26 cellular contexts compared by ENCODE assay signal in genomic region chr11:130600139-130600538, GRCh38.
DNase-seq lines count a peak whose midpoint lies in the region; ATAC-seq and TF ChIP-seq lines count a peak whose summit lies in the region.
"Had no signal": no experiment of that assay in that cellular context is flagged by ENCODE, and none has a peak within 500 bp of the region (broad histone marks: within the 10 kb centered on the region; RNA-seq: fewer than 3 reads in every experiment).

No MANE protein-coding gene starts in this region.

- H3K36me3 ChIP-seq in IMR-90 (ENCODE audit: control insufficient read depth, insufficient read depth, low read length) (no peaks in the 10 kb centered on the region), mesendoderm (ENCODE audit: control insufficient read depth, insufficient read depth, low read length) (no peaks in the 10 kb centered on the region), aorta (ENCODE audit: control insufficient read depth in 1 of 2, insufficient read depth in 2 of 2, low read length in 1 of 2) (no peaks in the 10 kb centered on the region)
- H3K36me3 ChIP-seq: breast epithelium, MG63 had no signal

- H3K56ac ChIP-seq in IMR-90 (ENCODE audit: extremely low read depth, insufficient read depth, low read length) (no peak overlapping the region), mesendoderm (ENCODE audit: low read length) (no peak overlapping the region)

- H4K5ac ChIP-seq in IMR-90 (ENCODE audit: low read depth, low read length) (no peak overlapping the region), mesendoderm (ENCODE audit: low read length) (no peak overlapping the region)

- no peak overlapping the region; the same call in 2 of the 3 replicates for H2BK15ac ChIP-seq in IMR-90 (ENCODE audit: low read depth, low read length)
- no peak overlapping the region for H2BK15ac ChIP-seq in mesendoderm (replicated peaks; ENCODE audit: low read depth)

- CTCF ChIA-PET in IMR-90 (lab: Yijun Ruan, JAX): no interaction called here
- CTCF ChIA-PET in activated CD8-positive, alpha-beta memory T cell treated with anti-CD3 and anti-CD28 coated beads, Interleukin-2, amount 10 ng/mL, durations not matched to agents 7 days and 5 days (lab: Charles Lee): no interaction called here

- in situ Hi-C loops in IMR-90 (cut with MboI; ENCODE audit: low sequenced_read_pairs): no loop called here

- no CpG with 5 or more reads among the region's 4 CpGs for WGBS in IMR-90 (ENCODE audit: extremely low coverage in 2 of 2, insufficient read length in 1 of 2), 2 experiments
- no CpG with 5 or more reads among the region's 4 CpGs for WGBS in mesendoderm (ENCODE audit: extremely low coverage, insufficient coverage, low lambda C conversion rate)
- 67 to 84% methylated on average over 4 of the region's 4 CpGs for WGBS in aorta, 2 donors

- H3K4ac ChIP-seq in IMR-90 (ENCODE audit: low read depth, low read length): no peak overlapping the region
- H3K4ac ChIP-seq in mesendoderm (ENCODE audit: low read depth, low read length): no peak overlapping the region

- H2AK9ac ChIP-seq in IMR-90 (replicated peaks; ENCODE audit: low read depth, low read length, poor library complexity): no peak overlapping the region

- peaks cover 20% of the 10 kb centered on the region for H3K9me1 ChIP-seq in IMR-90 (ENCODE audit: insufficient read depth, low read length)

- H3K4me3 Mint-ChIP-seq in chondrocyte (ENCODE audit: unreplicated experiment): no peak overlapping the region
- H3K4me3 Mint-ChIP-seq in activated CD8-positive, alpha-beta memory T cell treated with anti-CD3 and anti-CD28 coated beads, Interleukin-2, amount 10 ng/mL, durations not matched to agents 7 days and 5 days: no peak overlapping the region
- H3K4me3 Mint-ChIP-seq: CD4-positive, CD25-positive, alpha-beta regulatory T cell; endodermal cell; memory B cell; natural killer cell had no signal

- peaks cover 37% of the 10 kb centered on the region for H3K4me1 Mint-ChIP-seq in chondrocyte (ENCODE audit: low read depth)
- H3K4me1 Mint-ChIP-seq in activated CD8-positive, alpha-beta memory T cell treated with anti-CD3 and anti-CD28 coated beads, Interleukin-2, amount 10 ng/mL, durations not matched to agents 7 days and 5 days: no peaks in the 10 kb centered on the region
- H3K4me1 Mint-ChIP-seq: CD4-positive, CD25-positive, alpha-beta regulatory T cell; memory B cell; natural killer cell had no signal

- H3K9ac ChIP-seq in IMR-90 (ENCODE audit: low read depth, low read length) (no peak overlapping the region), mesendoderm (ENCODE audit: low read length) (no peak overlapping the region)

- no peak for TF ChIP-seq POLR2A in IMR-90 (IDR thresholded peaks at IDR 0.05; ENCODE audit: low read depth, low read length)

- H4K8ac ChIP-seq in IMR-90 (ENCODE audit: low read depth in 2 of 2, low read length in 2 of 2) (no peak overlapping the region; a peak in 2 of 4 replicates), mesendoderm (ENCODE audit: low read depth, low read length) (no peak overlapping the region)

- H3K79me1 ChIP-seq in IMR-90 (ENCODE audit: low read depth in 1 of 2, low read length in 2 of 2) (no peaks in the 10 kb centered on the region), mesendoderm (ENCODE audit: low read length) (no peaks in the 10 kb centered on the region)

- no peaks in the 10 kb centered on the region for H3K36me3 Mint-ChIP-seq in chondrocyte (ENCODE audit: low read depth)
- H3K36me3 Mint-ChIP-seq in activated CD8-positive, alpha-beta memory T cell treated with anti-CD3 and anti-CD28 coated beads, Interleukin-2, amount 10 ng/mL, durations not matched to agents 7 days and 5 days: no peaks in the 10 kb centered on the region
- H3K36me3 Mint-ChIP-seq: CD4-positive, CD25-positive, alpha-beta regulatory T cell; natural killer cell had no signal

- no peak overlapping the region for H3K27ac ChIP-seq in IMR-90 (ENCODE audit: insufficient read depth, low read length)
- peak overlapping the region; percentile 65 for H3K27ac ChIP-seq in mesendoderm (ENCODE audit: low read depth, low read length)
- H3K27ac ChIP-seq in aorta (ENCODE audit: low read depth in 1 of 2, low read length in 2 of 2): no peak overlapping the region

- POLR2A ChIA-PET in IMR-90 (lab: Charles Lee; ENCODE audit: unreplicated experiment): no interaction called here

- H4K20me1 ChIP-seq in IMR-90 (ENCODE audit: insufficient read depth, low read length): no peaks in the 10 kb centered on the region

- H3K79me2 ChIP-seq in mesendoderm (ENCODE audit: control insufficient read depth, insufficient read depth, low read length): no peaks in the 10 kb centered on the region

- DNase-seq in AG10803 (ENCODE audit: low read depth) (peak; percentile 31), IMR-90 (peak; percentile 64), chondrocyte (ENCODE audit: low spot score) (no peak), mesendoderm (no peak), GOT3 (lab: John Stamatoyannopoulos, UW) (no peak), mesenteric fat pad (ENCODE audit: low spot score) (no peak), aorta (no peak)
- no peak for DNase-seq in activated CD8-positive, alpha-beta memory T cell treated with anti-CD3 and anti-CD28 coated beads, Interleukin-2, amount 10 ng/mL, durations not matched to agents 7 days and 5 days
- DNase-seq: activated CD4-positive, alpha-beta T cell treated with anti-CD3 and anti-CD28 coated beads, Interleukin-2, amount 50 U/mL, for 48 hours; activated CD8-positive, alpha-beta memory T cell treated with anti-CD3 and anti-CD28 coated beads, Interleukin-2, amount 50 U/mL, for 48 hours; CD4-positive, CD25-positive, alpha-beta regulatory T cell; EL; MG63; natural killer cell; NCI-H1417 treated with DMSO at 0.1 percent for 48 hours; NCI-H446 treated with DMSO at 0.1 percent for 48 hours; PC-3; posterior cingulate gyrus; SHP77; stimulated activated CD8-positive, alpha-beta memory T cell treated with anti-CD3 and anti-CD28 coated beads, Interleukin-4, amount 100 ng/mL, for 48 hours; T1000; trophoblast cell had no signal

- ATAC-seq in IMR-90 (ENCODE audit: low read depth) (peak; percentile 40; the same call in 1 of the 2 replicates), aorta (ENCODE audit: low FRiP score) (no peak)
- ATAC-seq in activated CD8-positive, alpha-beta memory T cell treated with anti-CD3 and anti-CD28 coated beads, Interleukin-2, amount 10 ng/mL, durations not matched to agents 7 days and 5 days: no peak
- ATAC-seq: HCT116, natural killer cell, PC-3 had no signal

- H2BK120ac ChIP-seq in IMR-90 (ENCODE audit: low read depth, low read length): peak overlapping the region; percentile 19; the same call in 1 of the 2 replicates
- H2BK120ac ChIP-seq in mesendoderm (ENCODE audit: low read depth, low read length): no peak overlapping the region

- TF ChIP-seq RAD21 in IMR-90 (IDR thresholded peaks at IDR 0.05; ENCODE audit: low read length): 0 out of 2 replicates have a peak, but pooled peaks have one; percentile 7

- H2BK20ac ChIP-seq in IMR-90 (ENCODE audit: low read depth, low read length): no peak overlapping the region

- H3K14ac ChIP-seq in IMR-90 (replicated peaks; ENCODE audit: low read depth, low read length): 0 out of 2 replicates have a peak overlapping the region, but pooled peaks have one; percentile 24

- H4K91ac ChIP-seq in IMR-90 (ENCODE audit: insufficient read depth, low read depth, low read length): no peak overlapping the region

- H2BK5ac ChIP-seq in IMR-90 (ENCODE audit: low read depth, low read length, poor library complexity, severe bottlenecking) (peak overlapping the region; percentile 89), mesendoderm (ENCODE audit: low read length) (no peak overlapping the region)

- H3K18ac ChIP-seq in IMR-90 (ENCODE audit: low read depth, low read length) (no peak overlapping the region; the same call in 1 of the 2 replicates), mesendoderm (ENCODE audit: low read length) (no peak overlapping the region)

- H3K27me3 ChIP-seq in IMR-90 (ENCODE audit: control insufficient read depth, insufficient read depth, low read length) (peaks cover 2% of the 10 kb centered on the region; the same call in 1 of the 2 replicates), mesendoderm (ENCODE audit: insufficient read depth, low read length, poor library complexity) (no peaks in the 10 kb centered on the region), aorta (ENCODE audit: control insufficient read depth in 1 of 2, insufficient read depth in 2 of 2, low read length in 1 of 2) (no peaks in the 10 kb centered on the region)
- H3K27me3 ChIP-seq: breast epithelium, MG63 had no signal

- H2AFZ ChIP-seq in IMR-90 (replicated peaks; ENCODE audit: low read length, poor library complexity): no peak overlapping the region

- H3K4me1 ChIP-seq in IMR-90 (ENCODE audit: control insufficient read depth, insufficient read depth, low read length) (peaks cover 13% of the 10 kb centered on the region), mesendoderm (ENCODE audit: control insufficient read depth, low read depth, low read length) (peaks cover 1% of the 10 kb centered on the region), aorta (ENCODE audit: control insufficient read depth in 1 of 2, insufficient read depth in 2 of 2, low read length in 2 of 2) (no peaks in the 10 kb centered on the region)
- H3K4me1 ChIP-seq: breast epithelium had no signal

- no peak overlapping the region for H3K4me2 ChIP-seq in IMR-90 (ENCODE audit: low read depth, low read length)
- H3K4me2 ChIP-seq in mesendoderm (ENCODE audit: low read length): no peak overlapping the region

- H3K23ac ChIP-seq in IMR-90 (ENCODE audit: low read depth, low read length) (no peak overlapping the region), mesendoderm (ENCODE audit: low read length) (no peak overlapping the region)

- TF ChIP-seq CTCF in AG10803 (conservative IDR thresholded peaks at IDR 0.05; ENCODE audit: low read length) (no peak), IMR-90 (conservative IDR thresholded peaks at IDR 0.05; ENCODE audit: low read depth, low read length) (no peak), chondrocyte (IDR thresholded peaks at IDR 0.05) (no peak)

- H2AK5ac ChIP-seq in IMR-90 (ENCODE audit: low read depth, low read length): no peak overlapping the region
- H2AK5ac ChIP-seq in mesendoderm (ENCODE audit: low read length): no peak overlapping the region

- peak overlapping the region; percentile 91 for H3K27ac Mint-ChIP-seq in chondrocyte (ENCODE audit: unreplicated experiment)
- H3K27ac Mint-ChIP-seq in activated CD8-positive, alpha-beta memory T cell treated with anti-CD3 and anti-CD28 coated beads, Interleukin-2, amount 10 ng/mL, durations not matched to agents 7 days and 5 days: no peak overlapping the region
- H3K27ac Mint-ChIP-seq: memory B cell, natural killer cell had no signal

- H3K9me3 ChIP-seq in IMR-90 (ENCODE audit: control insufficient read depth, insufficient read depth, low read length) (no peaks in the 10 kb centered on the region), aorta (ENCODE audit: control insufficient read depth, low read length) (no peaks in the 10 kb centered on the region)
- H3K9me3 ChIP-seq: breast epithelium, MG63 had no signal

- no peaks in the 10 kb centered on the region for H3K27me3 Mint-ChIP-seq in chondrocyte (ENCODE audit: low read depth)
- H3K27me3 Mint-ChIP-seq in activated CD8-positive, alpha-beta memory T cell treated with anti-CD3 and anti-CD28 coated beads, Interleukin-2, amount 10 ng/mL, durations not matched to agents 7 days and 5 days: peaks cover under 1% of the 10 kb centered on the region
- H3K27me3 Mint-ChIP-seq: CD4-positive, CD25-positive, alpha-beta regulatory T cell; memory B cell had no signal

- no TSS peak for BruUV-seq in IMR-90 (replicated peaks; lab: Mats Ljungman, UMichigan)

- H3K9me3 Mint-ChIP-seq in chondrocyte (ENCODE audit: low read depth): no peaks in the 10 kb centered on the region
- H3K9me3 Mint-ChIP-seq in activated CD8-positive, alpha-beta memory T cell treated with anti-CD3 and anti-CD28 coated beads, Interleukin-2, amount 10 ng/mL, durations not matched to agents 7 days and 5 days (ENCODE audit: low read depth): no peaks in the 10 kb centered on the region
- H3K9me3 Mint-ChIP-seq: natural killer cell had no signal

- dilution Hi-C loops in IMR-90 (cut with HindIII; ENCODE audit: low sequenced_read_pairs, unreplicated experiment): no loop called here

- no peak overlapping the region for H3K4me3 ChIP-seq in AG10803 (ENCODE audit: low read length)
- H3K4me3 ChIP-seq in IMR-90 (ENCODE audit: insufficient read depth, low read depth, low read length): no peak overlapping the region
- no peak overlapping the region for H3K4me3 ChIP-seq in mesendoderm (ENCODE audit: low read length)
- no peak overlapping the region for H3K4me3 ChIP-seq in aorta (ENCODE audit: low read length in 2 of 2)
- H3K4me3 ChIP-seq: breast epithelium, MG63 had no signal

- intact Hi-C loops in IMR-90 (cut with micrococcal nuclease) (loop anchor here (2.0 to 5.0 kb wide), 2 partner anchors 123 to 149 kb away; no protein-coding TSS in a partner anchor), aorta (cut with DNase I) (loop anchor here in 1 of 2 donors (10.0 kb wide), 1 partner anchor 75 kb away; no protein-coding TSS in a partner anchor)

Comparison
In these comparisons a context has a peak if more than half of its experiments do, and no peak if none do; other contexts are left out.
1. DNase-seq: peak in AG10803 (single experiment) and IMR-90 (single experiment); none in chondrocyte (single experiment), mesendoderm (single experiment), GOT3 (single experiment), activated CD8-positive, alpha-beta memory T cell treated with anti-CD3 and anti-CD28 coated beads, Interleukin-2, amount 10 ng/mL, durations not matched to agents 7 days and 5 days (single experiment), mesenteric fat pad (single experiment) and aorta (0 of 2).